In the genomic region with DNA sequence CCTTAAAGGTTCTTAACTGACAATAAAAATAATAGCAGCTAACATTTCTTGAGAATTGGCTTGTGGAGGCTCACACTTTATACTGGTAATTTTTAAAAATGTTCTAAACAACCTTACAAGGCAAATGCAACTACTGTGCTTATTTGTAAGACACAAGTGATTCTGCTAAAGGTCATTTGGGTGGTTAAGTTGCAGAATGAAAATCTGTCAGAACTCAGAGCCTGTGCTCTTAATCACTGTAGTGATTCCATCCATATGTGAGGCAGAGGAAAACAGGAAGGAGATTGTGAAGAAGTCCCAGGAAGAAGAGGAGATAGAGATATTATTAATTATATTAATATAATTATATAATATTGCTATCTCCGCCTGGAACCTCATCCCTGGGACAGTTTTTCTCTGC, we compare ENCODE assay signal across 18 cellular contexts. TPM values are rescaled to one million over a fixed set of nuclear protein-coding genes. Genes with fewer than 3 reads are reported as not detected.
DNase-seq lines count a peak whose midpoint lies in the region; ATAC-seq and TF ChIP-seq lines count a peak whose summit lies in the region.
"Had no signal": no experiment of that assay in that cellular context is flagged by ENCODE, and none has a peak within 500 bp of the region (broad histone marks: within the 10 kb centered on the region; RNA-seq: fewer than 3 reads in every experiment).

No MANE protein-coding gene starts in this region.

- H3K9me3 ChIP-seq in KOPT-K1 (ENCODE audit: insufficient read depth, low read length, poor library complexity, severe bottlenecking), result no peaks in the 10 kb centered on the region
- H3K9me3 ChIP-seq in psoas muscle, result no peaks in the 10 kb centered on the region
- no peaks in the 10 kb centered on the region for H3K9me3 ChIP-seq in mammary epithelial cell (replicated peaks; ENCODE audit: insufficient read depth, low read length)
- H3K9me3 ChIP-seq: Peyer's patch, tibial artery had no signal

- CTCF ChIA-PET in mammary epithelial cell (lab: Charles Lee; ENCODE audit: low non-redundant PET), result interaction anchor here (1.3 kb wide), 1 partner anchor 119 kb away, joined by 3 read pairs; no protein-coding TSS in a partner anchor

- in situ Hi-C loops in mammary epithelial cell (cut with MboI; ENCODE audit: low sequenced_read_pairs in 2 of 2), result loop anchor here in 1 of 2 donors (10.0 kb wide), 1 partner anchor 113 kb away; no protein-coding TSS in a partner anchor

- H4K20me1 ChIP-seq in mammary epithelial cell (ENCODE audit: insufficient read depth, low read length), result no peaks in the 10 kb centered on the region

- H3K36me3 ChIP-seq in KOPT-K1 (ENCODE audit: insufficient read depth, low read length) (no peaks in the 10 kb centered on the region), psoas muscle (ENCODE audit: insufficient read depth in 1 of 2, low read depth in 1 of 2) (no peaks in the 10 kb centered on the region), mammary epithelial cell (ENCODE audit: insufficient read depth, low read length) (no peaks in the 10 kb centered on the region)
- H3K36me3 ChIP-seq: Peyer's patch, tibial artery had no signal

- peak overlapping the region; percentile 97 for H3K27ac ChIP-seq in KOPT-K1 (ENCODE audit: low read depth, low read length, poor library complexity, severe bottlenecking)
- peak overlapping the region; percentile 1 for H3K27ac ChIP-seq in psoas muscle
- H3K27ac ChIP-seq in mammary epithelial cell (ENCODE audit: insufficient read depth, low read depth, low read length), result no peak overlapping the region
- H3K27ac ChIP-seq: Peyer's patch, tibial artery had no signal

- no TSS peak for BruUV-seq in mammary epithelial cell (replicated peaks; lab: Mats Ljungman, UMichigan)

- no peak for TF ChIP-seq CTCF in fibroblast of mammary gland (conservative IDR thresholded peaks at IDR 0.05; ENCODE audit: control insufficient read depth, insufficient read depth, low read depth, low read length)
- no peak for TF ChIP-seq CTCF in psoas muscle (IDR thresholded peaks at IDR 0.05)
- TF ChIP-seq CTCF in mammary epithelial cell (conservative IDR thresholded peaks at IDR 0.05 in 1 of 2, IDR thresholded peaks at IDR 0.05 in 1 of 2; ENCODE audit: extremely low read depth in 1 of 2, insufficient read depth in 1 of 2, low read depth in 1 of 2, low read length in 2 of 2), result no peak

- H3K4me3 ChIP-seq in fibroblast of mammary gland (ENCODE audit: control insufficient read depth, low read depth, low read length) (no peak overlapping the region), psoas muscle (no peak overlapping the region), mammary epithelial cell (replicated peaks in 1 of 3; ENCODE audit: insufficient read depth in 1 of 3, low read depth in 2 of 3, low read length in 3 of 3) (no peak overlapping the region)
- H3K4me3 ChIP-seq: Peyer's patch, tibial artery had no signal

- no peak for ATAC-seq in psoas muscle
- no peak for ATAC-seq in HG03442 (IDR thresholded peaks at IDR 0.05; ENCODE audit: unreplicated experiment)
- ATAC-seq: T-helper 17 cell had no signal

- H3K4me1 ChIP-seq in psoas muscle, result peaks cover 27% of the 10 kb centered on the region
- H3K4me1 ChIP-seq in mammary epithelial cell (ENCODE audit: insufficient read depth, low read length), result peaks cover 42% of the 10 kb centered on the region

- dilution Hi-C loops in mammary epithelial cell (cut with HindIII; ENCODE audit: low sequenced_read_pairs), result no loop called here

- DNase-seq in EL (peak; percentile 29), fibroblast of mammary gland (ENCODE audit: low read depth) (peak; percentile 83), psoas muscle (no peak), MV-4-11 (lab: John Stamatoyannopoulos, UW) (no peak), mammary epithelial cell (no peak)
- DNase-seq: activated CD4-positive, alpha-beta T cell treated with anti-CD3 and anti-CD28 coated beads, Interleukin-2, amount 50 U/mL, for 1 hour; activated CD8-positive, alpha-beta memory T cell treated with anti-CD3 and anti-CD28 coated beads, Interleukin-2, amount 50 U/mL, for 4 hours; activated naive CD8-positive, alpha-beta T cell treated with anti-CD3 and anti-CD28 coated beads, Interleukin-2, amount 10 ng/mL, durations not matched to agents 7 days and 5 days; CD8-positive, alpha-beta memory T cell; DMS153; NCI-H526; Peyer's patch; stimulated activated CD4-positive, alpha-beta T cell treated with anti-CD3 and anti-CD28 coated beads, Interleukin-4, amount 100 ng/mL, for 1 hour; stimulated activated naive CD4-positive, alpha-beta T cell; T-helper 17 cell; tibial artery had no signal

- H2AFZ ChIP-seq in mammary epithelial cell (ENCODE audit: low read depth, low read length), result no peak overlapping the region

- no peak overlapping the region for H3K9ac ChIP-seq in mammary epithelial cell (ENCODE audit: insufficient read depth, low read length)

- H3K79me2 ChIP-seq in mammary epithelial cell (ENCODE audit: insufficient read depth, low read length), result no peaks in the 10 kb centered on the region

- WGBS in psoas muscle, 3 donors, result 89 to 100% (median 100%) methylated on average over 1 of the region's 1 CpG
- WGBS in mammary epithelial cell (ENCODE audit: low coverage, missing lambda C conversion rate), result 88% methylated on average over 1 of the region's 1 CpG

- no peak overlapping the region for H3K4me2 ChIP-seq in mammary epithelial cell (ENCODE audit: insufficient read depth, low read depth, low read length)

- intact Hi-C loops in psoas muscle (cut with DNase I), result no loop called here
- intact Hi-C loops in mammary epithelial cell (cut with micrococcal nuclease), result loop anchor here (10.0 kb wide), 1 partner anchor 463 kb away; no protein-coding TSS in a partner anchor

- H3K27me3 ChIP-seq in psoas muscle (ENCODE audit: insufficient read depth in 3 of 3, low read length in 2 of 3) (no peaks in the 10 kb centered on the region), mammary epithelial cell (ENCODE audit: insufficient read depth, low read length) (no peaks in the 10 kb centered on the region)
- H3K27me3 ChIP-seq: Peyer's patch, tibial artery had no signal

RNA-seq across cellular contexts. Expression of a gene that starts 59.0 kb away (rescaled TPM):
- total RNA-seq in psoas muscle (10 to 100 TPM; 44.3 to 89.8 (median 63.9) TPM), mammary epithelial cell (100 to 1,000 TPM; 125 to 141 TPM)
- polyA plus RNA-seq in psoas muscle (10 to 100 TPM; 45.0 to 54.0 (median 46.1) TPM), mammary epithelial cell (50.0 TPM)
- polyA minus RNA-seq in mammary epithelial cell, result 37.4 TPM

Comparison
In these comparisons a context has a peak if more than half of its experiments do, and no peak if none do; other contexts are left out.
1. DNase-seq: peak in EL (single experiment) and fibroblast of mammary gland (single experiment); none in psoas muscle (0 of 2), MV-4-11 (single experiment) and mammary epithelial cell (single experiment).